Comparison of ENCODE assay signal across 8 cellular contexts in the genomic region with DNA sequence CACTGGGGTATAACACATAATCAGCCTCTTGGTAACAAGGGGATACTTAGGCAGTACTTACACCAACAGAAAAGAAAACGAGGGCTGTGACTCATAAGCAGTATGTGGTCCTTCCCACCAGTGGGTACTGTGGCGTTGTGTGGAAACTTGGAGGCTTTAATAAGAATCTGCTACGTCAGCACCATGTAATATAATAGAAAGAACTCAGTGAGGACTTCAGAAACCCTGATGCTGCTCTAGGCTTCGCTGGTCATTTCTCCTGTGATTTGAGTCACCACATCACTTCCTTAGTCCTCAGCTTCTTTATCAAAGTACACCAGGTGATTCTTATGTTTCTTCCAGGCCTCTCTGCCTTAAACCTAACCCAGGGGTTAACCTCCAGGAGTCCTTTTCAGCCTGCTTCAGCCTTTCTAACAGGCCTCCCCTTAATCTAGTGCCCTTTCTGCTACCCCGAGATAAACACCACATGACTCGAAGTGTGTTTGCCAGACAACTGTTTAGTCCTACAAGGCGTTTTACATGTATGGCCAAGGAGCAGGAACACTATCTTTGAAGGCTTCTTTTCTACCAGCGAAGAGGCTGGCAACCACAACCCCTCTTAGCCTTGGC.
DNase-seq lines count a peak whose midpoint lies in the region; ATAC-seq and TF ChIP-seq lines count a peak whose summit lies in the region.

No MANE protein-coding gene starts in this region.

- H3K27ac Mint-ChIP-seq in CD4-positive, alpha-beta T cell, result peak overlapping the region; percentile 91
- peak overlapping the region; percentile 96 for H3K27ac Mint-ChIP-seq in activated T-helper 2 cell treated with anti-CD3 and anti-CD28 coated beads, Interferon-gamma antibody, Interleukin-2, Interleukin-4, amounts not matched to agents 10 μg/mL and 5 μg/mL and 100 μg/mL, durations not matched to agents 14 hours and 24 hours and 36 hours

- CTCF ChIA-PET in CD4-positive, alpha-beta T cell (lab: Charles Lee), result interaction anchor here (0.8 to 2.0 kb wide), 14 partner anchors 9 to 231 kb away, joined by 3 to 11 read pairs (median 4); a partner anchor contains a TSS

- POLR2A ChIA-PET in CD4-positive, alpha-beta T cell (lab: Charles Lee), result interaction anchor here (0.7 to 2.8 kb wide), 23 partner anchors 9 to 546 kb away, joined by 3 to 13 read pairs (median 5); a partner anchor contains a TSS

- peaks cover 93% of the 10 kb centered on the region for H3K4me1 Mint-ChIP-seq in CD4-positive, alpha-beta T cell (ENCODE audit: low read depth)
- peaks cover 76% of the 10 kb centered on the region for H3K4me1 Mint-ChIP-seq in activated T-helper 2 cell treated with anti-CD3 and anti-CD28 coated beads, Interferon-gamma antibody, Interleukin-2, Interleukin-4, amounts not matched to agents 10 μg/mL and 5 μg/mL and 100 μg/mL, durations not matched to agents 14 hours and 24 hours and 36 hours (ENCODE audit: low read depth)

- H3K9me3 ChIP-seq in CD4-positive, alpha-beta T cell (ENCODE audit: control insufficient read depth, low read length), result no peaks in the 10 kb centered on the region
- no peaks in the 10 kb centered on the region for H3K9me3 ChIP-seq in right atrium auricular region

- H3K4me1 ChIP-seq in right atrium auricular region, result peaks cover 0 to 54% of the 10 kb centered on the region in 2 donors

- H3K27me3 ChIP-seq in CD4-positive, alpha-beta T cell (ENCODE audit: control insufficient read depth, insufficient read depth, low read length), result no peaks in the 10 kb centered on the region
- H3K27me3 ChIP-seq in right atrium auricular region, result no peaks in the 10 kb centered on the region

- no peak for TF ChIP-seq CTCF in CD4-positive, alpha-beta T cell (IDR thresholded peaks at IDR 0.05)
- TF ChIP-seq CTCF in right atrium auricular region (IDR thresholded peaks at IDR 0.05), result peak in 1 of 2 donors; percentile 30

- peaks cover 62% of the 10 kb centered on the region for H3K36me3 Mint-ChIP-seq in CD4-positive, alpha-beta T cell (ENCODE audit: low read depth)
- H3K36me3 Mint-ChIP-seq in activated T-helper 2 cell treated with anti-CD3 and anti-CD28 coated beads, Interferon-gamma antibody, Interleukin-2, Interleukin-4, amounts not matched to agents 10 μg/mL and 5 μg/mL and 100 μg/mL, durations not matched to agents 14 hours and 24 hours and 36 hours (ENCODE audit: low read depth), result peaks cover 65% of the 10 kb centered on the region

- peak overlapping the region; percentile 67 for H3K4me3 Mint-ChIP-seq in CD4-positive, alpha-beta T cell
- peak overlapping the region; percentile 26 for H3K4me3 Mint-ChIP-seq in activated T-helper 2 cell treated with anti-CD3 and anti-CD28 coated beads, Interferon-gamma antibody, Interleukin-2, Interleukin-4, amounts not matched to agents 10 μg/mL and 5 μg/mL and 100 μg/mL, durations not matched to agents 14 hours and 24 hours and 36 hours (ENCODE audit: low read depth)

- intact Hi-C loops in CD4-positive, alpha-beta T cell (cut with DNase I, micrococcal nuclease), result loop anchor here (1.0 to 5.0 kb wide), 12 partner anchors 14 to 238 kb away; a partner anchor contains a TSS
- intact Hi-C loops in activated T-helper 2 cell treated with anti-CD3 and anti-CD28 coated beads, Interferon-gamma antibody, Interleukin-2, Interleukin-4, amounts not matched to agents 10 μg/mL and 5 μg/mL and 100 μg/mL, durations not matched to agents 14 hours and 24 hours and 36 hours (cut with micrococcal nuclease), result loop anchor here (1.0 to 5.0 kb wide), 14 partner anchors 9 to 239 kb away; a partner anchor contains a TSS

- H3K36me3 ChIP-seq in right atrium auricular region, result no peaks in the 10 kb centered on the region

- DNase-seq in CD4-positive, alpha-beta T cell, result peak; percentile 38 to 69 (median 41)
- DNase-seq in M059J (ENCODE audit: low read depth), result peak; percentile 93
- DNase-seq in activated T-helper 2 cell treated with anti-CD3 and anti-CD28 coated beads, Interferon-gamma antibody, Interleukin-2, Interleukin-4, amounts not matched to agents 10 μg/mL and 5 μg/mL and 100 μg/mL, durations not matched to agents 14 hours and 24 hours and 36 hours (ENCODE audit: low spot score), result peak; percentile 59
- no peak for DNase-seq in right atrium auricular region (ENCODE audit: low spot score)
- peak; percentile 61 for DNase-seq in stimulated activated CD8-positive, alpha-beta memory T cell treated with anti-CD3 and anti-CD28 coated beads, Interleukin-12 subunit alpha, Interleukin-12 subunit beta, amount 100 ng/mL, for 1 hour (ENCODE audit: low read depth)
- no peak for DNase-seq in NCI-H446 (lab: John Stamatoyannopoulos, UW)
- no peak for DNase-seq in LoVo (ENCODE audit: low spot score)

- H3K4me3 ChIP-seq in right atrium auricular region, result no peak overlapping the region

- peak; percentile 71 for ATAC-seq in CD4-positive, alpha-beta T cell (ENCODE audit: poor library complexity)
- ATAC-seq in GM21447 (IDR thresholded peaks at IDR 0.05; ENCODE audit: unreplicated experiment), result peak; percentile 49

- peak overlapping the region; percentile 55 for H3K27ac ChIP-seq in CD4-positive, alpha-beta T cell (ENCODE audit: low read depth, low read length)
- H3K27ac ChIP-seq in right atrium auricular region, result peak overlapping the region; percentile 20 to 58

- H3K27me3 Mint-ChIP-seq in CD4-positive, alpha-beta T cell, result no peaks in the 10 kb centered on the region
- H3K27me3 Mint-ChIP-seq in activated T-helper 2 cell treated with anti-CD3 and anti-CD28 coated beads, Interferon-gamma antibody, Interleukin-2, Interleukin-4, amounts not matched to agents 10 μg/mL and 5 μg/mL and 100 μg/mL, durations not matched to agents 14 hours and 24 hours and 36 hours (ENCODE audit: low read depth), result no peaks in the 10 kb centered on the region

- H3K9me3 Mint-ChIP-seq in CD4-positive, alpha-beta T cell, result no peaks in the 10 kb centered on the region
- H3K9me3 Mint-ChIP-seq in activated T-helper 2 cell treated with anti-CD3 and anti-CD28 coated beads, Interferon-gamma antibody, Interleukin-2, Interleukin-4, amounts not matched to agents 10 μg/mL and 5 μg/mL and 100 μg/mL, durations not matched to agents 14 hours and 24 hours and 36 hours, result no peaks in the 10 kb centered on the region

Comparison
In these comparisons a context has a peak if more than half of its experiments do, and no peak if none do; other contexts are left out.
1. DNase-seq: peak in CD4-positive, alpha-beta T cell (10 of 10), M059J (single experiment), activated T-helper 2 cell treated with anti-CD3 and anti-CD28 coated beads, Interferon-gamma antibody, Interleukin-2, Interleukin-4, amounts not matched to agents 10 μg/mL and 5 μg/mL and 100 μg/mL, durations not matched to agents 14 hours and 24 hours and 36 hours (single experiment) and stimulated activated CD8-positive, alpha-beta memory T cell treated with anti-CD3 and anti-CD28 coated beads, Interleukin-12 subunit alpha, Interleukin-12 subunit beta, amount 100 ng/mL, for 1 hour (single experiment); none in right atrium auricular region (single experiment), NCI-H446 (0 of 2) and LoVo (single experiment).